In the genomic region with DNA sequence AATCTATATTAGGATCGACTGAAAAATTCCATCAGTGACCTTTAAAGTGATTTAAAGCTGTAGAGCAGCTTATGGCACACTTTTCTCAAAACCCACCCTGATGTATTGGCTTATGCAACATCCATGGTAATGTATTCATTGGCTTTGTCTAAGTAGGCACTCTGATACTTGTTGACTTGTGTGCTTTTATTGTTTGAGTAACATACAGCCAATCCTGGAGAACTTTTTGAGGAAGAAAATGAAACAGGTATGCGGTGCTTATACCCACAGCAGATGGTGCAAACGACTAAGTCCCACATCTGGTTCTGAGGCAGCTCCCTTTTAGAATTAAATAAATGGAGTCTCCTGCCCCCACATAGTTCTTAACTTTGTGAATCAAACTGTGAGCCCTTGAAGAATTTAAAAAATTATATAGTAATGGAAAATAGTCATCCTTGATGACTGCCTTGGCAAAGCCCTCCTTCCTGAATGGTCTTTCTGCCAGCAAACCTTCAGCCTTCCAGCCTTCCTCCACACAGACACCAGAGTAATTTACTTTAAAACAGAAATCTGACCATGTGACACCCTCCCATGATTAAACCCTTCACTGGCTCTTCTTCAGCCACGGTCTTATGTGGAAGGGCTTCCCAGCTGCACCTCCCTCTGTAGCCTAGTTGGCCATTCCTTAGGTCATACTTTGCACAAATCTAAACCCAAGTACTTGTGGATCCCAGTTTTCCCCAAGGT, we compare ENCODE assay signal across 15 cellular contexts.
A peak's percentile ranks its signal among the peaks of the same experiment; 100 is the strongest.
DNase-seq lines count a peak whose midpoint lies in the region; ATAC-seq and TF ChIP-seq lines count a peak whose summit lies in the region.
"Had no signal": no experiment of that assay in that cellular context is flagged by ENCODE, and none has a peak within 500 bp of the region (broad histone marks: within the 10 kb centered on the region; RNA-seq: fewer than 3 reads in every experiment).

No MANE protein-coding gene starts in this region.

- no peaks in the 10 kb centered on the region for H3K9me3 ChIP-seq in adipocyte (ENCODE audit: control insufficient read depth, low read length)
- no peaks in the 10 kb centered on the region for H3K9me3 ChIP-seq in psoas muscle
- H3K9me3 ChIP-seq: BLaER1, pancreas had no signal

- 67 to 70% (median 68%) methylated on average over 4 of the region's 4 CpGs for WGBS in psoas muscle, 3 donors

- CTCF ChIA-PET in activated CD8-positive, alpha-beta T cell treated with anti-CD3 and anti-CD28 coated beads, Interleukin-2, amount 10 ng/mL, durations not matched to agents 7 days and 5 days (lab: Charles Lee) = no interaction called here

- no peaks in the 10 kb centered on the region for H3K36me3 Mint-ChIP-seq in activated CD8-positive, alpha-beta T cell treated with anti-CD3 and anti-CD28 coated beads, Interleukin-2, amount 10 ng/mL, durations not matched to agents 7 days and 5 days (ENCODE audit: low read depth)

- no peak overlapping the region for H3K27ac Mint-ChIP-seq in activated CD8-positive, alpha-beta T cell treated with anti-CD3 and anti-CD28 coated beads, Interleukin-2, amount 10 ng/mL, durations not matched to agents 7 days and 5 days

- intact Hi-C loops in psoas muscle (cut with DNase I) = no loop called here

- no peaks in the 10 kb centered on the region for H3K9me3 Mint-ChIP-seq in activated CD8-positive, alpha-beta T cell treated with anti-CD3 and anti-CD28 coated beads, Interleukin-2, amount 10 ng/mL, durations not matched to agents 7 days and 5 days (ENCODE audit: insufficient read depth)

- H3K4me3 Mint-ChIP-seq in activated CD8-positive, alpha-beta T cell treated with anti-CD3 and anti-CD28 coated beads, Interleukin-2, amount 10 ng/mL, durations not matched to agents 7 days and 5 days = no peak overlapping the region

- H3K4me1 ChIP-seq in adipocyte (ENCODE audit: control insufficient read depth, insufficient read depth, low read length) = peaks cover 24% of the 10 kb centered on the region
- peaks cover 16% of the 10 kb centered on the region for H3K4me1 ChIP-seq in psoas muscle
- H3K4me1 ChIP-seq: pancreas had no signal

- DNase-seq in AG20443 (ENCODE audit: low spot score) (peak; percentile 48), adipocyte (ENCODE audit: low read depth) (peak; percentile 41), fibroblast of the aortic adventitia (ENCODE audit: low read depth) (peak; percentile 92), psoas muscle (no peak), left lobe of liver (ENCODE audit: low spot score) (no peak), NAMALWA (ENCODE audit: low spot score) (no peak)
- DNase-seq in activated CD8-positive, alpha-beta T cell treated with anti-CD3 and anti-CD28 coated beads, Interleukin-2, amount 10 ng/mL, durations not matched to agents 7 days and 5 days = no peak
- DNase-seq: activated CD4-positive, alpha-beta T cell treated with anti-CD3 and anti-CD28 coated beads for 4 hours; brain microvascular endothelial cell; NCI-H1105; NCI-H524 treated with DMSO at 0.1 percent for 48 hours; pancreas; stimulated activated CD4-positive, alpha-beta T cell treated with anti-CD3 and anti-CD28 coated beads, Interleukin-15, amount 100 ng/mL, for 24 hours had no signal

- H3K9ac ChIP-seq in adipocyte (ENCODE audit: low read length) = no peak overlapping the region
- H3K9ac ChIP-seq: BLaER1 had no signal

- no peak for TF ChIP-seq CTCF in fibroblast of the aortic adventitia (IDR thresholded peaks at IDR 0.05; ENCODE audit: insufficient read depth, low read length)
- no peak for TF ChIP-seq CTCF in psoas muscle (IDR thresholded peaks at IDR 0.05)

- H3K36me3 ChIP-seq in adipocyte (ENCODE audit: control insufficient read depth, insufficient read depth, low read length, severe bottlenecking) (peaks cover 85% of the 10 kb centered on the region), psoas muscle (ENCODE audit: insufficient read depth in 1 of 2, low read depth in 1 of 2) (peaks cover 1 to 93% of the 10 kb centered on the region in 2 donors)

- peak in 1 of 4 donors; percentile 11 for ATAC-seq in psoas muscle
- ATAC-seq in activated CD8-positive, alpha-beta T cell treated with anti-CD3 and anti-CD28 coated beads, Interleukin-2, amount 10 ng/mL, durations not matched to agents 7 days and 5 days = no peak
- ATAC-seq in GM21381 (IDR thresholded peaks at IDR 0.05; ENCODE audit: unreplicated experiment) = no peak
- ATAC-seq in left lobe of liver = no peak

- H3K4me1 Mint-ChIP-seq in activated CD8-positive, alpha-beta T cell treated with anti-CD3 and anti-CD28 coated beads, Interleukin-2, amount 10 ng/mL, durations not matched to agents 7 days and 5 days (ENCODE audit: low read depth) = peaks cover 3% of the 10 kb centered on the region

- POLR2A ChIA-PET in activated CD8-positive, alpha-beta T cell treated with anti-CD3 and anti-CD28 coated beads, Interleukin-2, amount 10 ng/mL, durations not matched to agents 7 days and 5 days (lab: Charles Lee) = no interaction called here

- H3K27me3 Mint-ChIP-seq in activated CD8-positive, alpha-beta T cell treated with anti-CD3 and anti-CD28 coated beads, Interleukin-2, amount 10 ng/mL, durations not matched to agents 7 days and 5 days (ENCODE audit: low read depth) = no peaks in the 10 kb centered on the region

- H3K27me3 ChIP-seq in adipocyte (replicated peaks; ENCODE audit: control insufficient read depth, insufficient read depth, low read length) (no peaks in the 10 kb centered on the region), psoas muscle (ENCODE audit: insufficient read depth in 3 of 3, low read length in 2 of 3) (no peaks in the 10 kb centered on the region)
- H3K27me3 ChIP-seq: BLaER1, brain microvascular endothelial cell, pancreas had no signal

- H3K4me3 ChIP-seq in adipocyte (ENCODE audit: low read length) (no peak overlapping the region), fibroblast of the aortic adventitia (ENCODE audit: low read depth, low read length) (no peak overlapping the region), psoas muscle (no peak overlapping the region)
- H3K4me3 ChIP-seq: BLaER1, pancreas had no signal

- H3K27ac ChIP-seq in psoas muscle = peak overlapping the region; percentile 47
- H3K27ac ChIP-seq: BLaER1, brain microvascular endothelial cell had no signal

Comparison
In these comparisons a context has a peak if more than half of its experiments do, and no peak if none do; other contexts are left out.
1. DNase-seq: peak in AG20443 (single experiment), adipocyte (single experiment) and fibroblast of the aortic adventitia (single experiment); none in psoas muscle (0 of 2), activated CD8-positive, alpha-beta T cell treated with anti-CD3 and anti-CD28 coated beads, Interleukin-2, amount 10 ng/mL, durations not matched to agents 7 days and 5 days (single experiment), left lobe of liver (single experiment) and NAMALWA (single experiment).